Comparison of ENCODE assay signal across 14 cellular contexts in genomic region chr10:33413093-33413442, GRCh38.
A peak's percentile ranks its signal among the peaks of the same experiment; 100 is the strongest.
DNase-seq lines count a peak whose midpoint lies in the region; ATAC-seq and TF ChIP-seq lines count a peak whose summit lies in the region.
"Had no signal": no experiment of that assay in that cellular context is flagged by ENCODE, and none has a peak within 500 bp of the region (broad histone marks: within the 10 kb centered on the region; RNA-seq: fewer than 3 reads in every experiment).

No MANE protein-coding gene starts in this region.

- no peaks in the 10 kb centered on the region for H3K36me3 ChIP-seq in right atrium auricular region
- H3K36me3 ChIP-seq in left lung, result no peaks in the 10 kb centered on the region
- H3K36me3 ChIP-seq: cardiac muscle cell, transverse colon, WERI-Rb-1 had no signal

- intact Hi-C loops in left cardiac atrium (cut with DNase I), result no loop called here
- intact Hi-C loops in left lung (cut with DNase I), result no loop called here

- CTCF ChIA-PET in activated naive CD4-positive, alpha-beta T cell treated with anti-CD3 and anti-CD28 coated beads, Interleukin-2, amount 10 ng/mL, durations not matched to agents 7 days and 5 days (lab: Charles Lee), result interaction anchor here (1.1 kb wide), 1 partner anchor 220 kb away, joined by 3 read pairs; no protein-coding TSS in a partner anchor

- no peaks in the 10 kb centered on the region for H3K9me3 Mint-ChIP-seq in activated naive CD4-positive, alpha-beta T cell treated with anti-CD3 and anti-CD28 coated beads, Interleukin-2, amount 10 ng/mL, durations not matched to agents 7 days and 5 days
- H3K9me3 Mint-ChIP-seq: endodermal cell had no signal

- TF ChIP-seq CTCF in right atrium auricular region (IDR thresholded peaks at IDR 0.05) (no peak), VCaP (conservative IDR thresholded peaks at IDR 0.05) (no peak), left lung (IDR thresholded peaks at IDR 0.05) (no peak)

- H3K4me1 ChIP-seq in right atrium auricular region (peaks cover 0 to 7% of the 10 kb centered on the region in 2 donors), left lung (peaks cover 0 to 10% of the 10 kb centered on the region in 2 donors)
- H3K4me1 ChIP-seq: transverse colon had no signal

- H3K36me3 Mint-ChIP-seq in activated naive CD4-positive, alpha-beta T cell treated with anti-CD3 and anti-CD28 coated beads, Interleukin-2, amount 10 ng/mL, durations not matched to agents 7 days and 5 days, result no peaks in the 10 kb centered on the region

- no peak overlapping the region for H3K27ac Mint-ChIP-seq in activated naive CD4-positive, alpha-beta T cell treated with anti-CD3 and anti-CD28 coated beads, Interleukin-2, amount 10 ng/mL, durations not matched to agents 7 days and 5 days
- H3K27ac Mint-ChIP-seq: endodermal cell had no signal

- H3K27ac ChIP-seq in right atrium auricular region, result no peak overlapping the region
- peak overlapping the region; percentile 18; the same call in 1 of the 2 replicates for H3K27ac ChIP-seq in VCaP
- peak overlapping the region in 1 of 2 donors; percentile 58 for H3K27ac ChIP-seq in left lung
- H3K27ac ChIP-seq: cardiac muscle cell, WERI-Rb-1 had no signal

- no peak overlapping the region for H3K4me3 ChIP-seq in right atrium auricular region
- H3K4me3 ChIP-seq in left lung, result no peak overlapping the region
- H3K4me3 ChIP-seq: cardiac muscle cell, transverse colon had no signal

- DNase-seq in left cardiac atrium (peak; percentile 26), right atrium auricular region (ENCODE audit: low spot score) (no peak), left lung (no peak), epidermal melanocyte (ENCODE audit: insufficient read length, low spot score) (no peak)
- no peak for DNase-seq in activated naive CD4-positive, alpha-beta T cell treated with anti-CD3 and anti-CD28 coated beads, Interleukin-2, amount 10 ng/mL, durations not matched to agents 7 days and 5 days
- DNase-seq: activated effector memory CD4-positive, alpha-beta T cell treated with anti-CD3 and anti-CD28 coated beads, Interleukin-2, amount 50 U/mL, for 16 hours; endodermal cell; NCI-H1092; transverse colon; WERI-Rb-1 had no signal

- H3K4me3 Mint-ChIP-seq in activated naive CD4-positive, alpha-beta T cell treated with anti-CD3 and anti-CD28 coated beads, Interleukin-2, amount 10 ng/mL, durations not matched to agents 7 days and 5 days, result no peak overlapping the region
- H3K4me3 Mint-ChIP-seq: endodermal cell had no signal

- ATAC-seq in left cardiac atrium, result peak; percentile 8 to 40
- ATAC-seq in left lung, result peak; percentile 44
- no peak for ATAC-seq in GM21390 (IDR thresholded peaks at IDR 0.05; ENCODE audit: unreplicated experiment)
- no peak for ATAC-seq in GM18909 (IDR thresholded peaks at IDR 0.05; ENCODE audit: poor library complexity, unreplicated experiment)

- peaks cover 4% of the 10 kb centered on the region for H3K27me3 Mint-ChIP-seq in activated naive CD4-positive, alpha-beta T cell treated with anti-CD3 and anti-CD28 coated beads, Interleukin-2, amount 10 ng/mL, durations not matched to agents 7 days and 5 days

- no peaks in the 10 kb centered on the region for H3K9me3 ChIP-seq in right atrium auricular region
- no peaks in the 10 kb centered on the region for H3K9me3 ChIP-seq in left lung
- H3K9me3 ChIP-seq: transverse colon had no signal

- H3K4me1 Mint-ChIP-seq in activated naive CD4-positive, alpha-beta T cell treated with anti-CD3 and anti-CD28 coated beads, Interleukin-2, amount 10 ng/mL, durations not matched to agents 7 days and 5 days, result no peaks in the 10 kb centered on the region
- H3K4me1 Mint-ChIP-seq: endodermal cell had no signal

- no peaks in the 10 kb centered on the region for H3K27me3 ChIP-seq in right atrium auricular region
- no peaks in the 10 kb centered on the region for H3K27me3 ChIP-seq in left lung
- H3K27me3 ChIP-seq: cardiac muscle cell had no signal

Comparison
In these comparisons a context has a peak if more than half of its experiments do, and no peak if none do; other contexts are left out.
1. ATAC-seq: peak in left cardiac atrium (2 of 2) and left lung (single experiment); none in GM21390 (single experiment) and GM18909 (single experiment).